1 cellular context compared by ENCODE assay signal in genomic region chr6:31736768-31737314, GRCh38.
A peak's percentile ranks its signal among the peaks of the same experiment; 100 is the strongest.
TF ChIP-seq lines count a peak whose summit lies in the region.

No MANE protein-coding gene starts in this region.

TF ChIP-seq in K562, 482 proteins besides CTCF, POLR2A, EP300 and RAD21 (continued from another document):
- TF ChIP-seq CREB3 (tag; conservative IDR thresholded peaks at IDR 0.05; ENCODE audit: low read depth) (peak; percentile 59; the same call in 1 of the 2 replicates), CXXC5 (CRISPR knock-in tag; IDR thresholded peaks at IDR 0.05) (no peak; the same call in 1 of the 2 replicates), IRF2 (CRISPR knock-in tag; IDR thresholded peaks at IDR 0.05) (no peak), CAMTA2 (CRISPR knock-in tag; conservative IDR thresholded peaks at IDR 0.05) (no peak), MTA1 (IDR thresholded peaks at IDR 0.05; ENCODE audit: borderline replicate concordance) (no peak), THRB (CRISPR knock-in tag; conservative IDR thresholded peaks at IDR 0.05) (0 out of 2 replicates have a peak, but pooled peaks have one; percentile 14), ETS1 (conservative IDR thresholded peaks at IDR 0.05; ENCODE audit: control insufficient read depth, low read depth, low read length) (no peak), SRSF9 (IDR thresholded peaks at IDR 0.05; ENCODE audit: borderline replicate concordance, low read depth, low read length) (no peak), ZC3H4 (CRISPR knock-in tag; IDR thresholded peaks at IDR 0.05; ENCODE audit: borderline replicate concordance) (no peak), POLR2H (tag; IDR thresholded peaks at IDR 0.05; ENCODE audit: low read depth) (no peak), ZNF324 (CRISPR knock-in tag; IDR thresholded peaks at IDR 0.05) (no peak; the same call in 1 of the 2 replicates), AFF1 (IDR thresholded peaks at IDR 0.05; ENCODE audit: low read depth in 1 of 2, partially characterized antibody in 2 of 2) (no peak), ZNF282 (CRISPR knock-in tag; IDR thresholded peaks at IDR 0.05) (no peak), PTRF (tag; IDR thresholded peaks at IDR 0.05) (peak; percentile 9; the same call in 1 of the 2 replicates), KHSRP (IDR thresholded peaks at IDR 0.05) (no peak), PURB (CRISPR knock-in tag; IDR thresholded peaks at IDR 0.05; ENCODE audit: low read depth) (no peak), E2F1 (CRISPR knock-in tag; IDR thresholded peaks at IDR 0.05) (no peak; the same call in 1 of the 2 replicates), ZC3H8 (IDR thresholded peaks at IDR 0.05) (no peak), ETV6 (IDR thresholded peaks at IDR 0.05; ENCODE audit: borderline replicate concordance in 1 of 2, low read depth in 2 of 2, low read length in 1 of 2) (no peak), ETV6 (CRISPR knock-in tag; IDR thresholded peaks at IDR 0.05; ENCODE audit: borderline replicate concordance) (0 out of 2 replicates have a peak, but pooled peaks have one; percentile 46), ZNF354B (CRISPR knock-in tag; IDR thresholded peaks at IDR 0.05) (no peak), CHCHD3 (CRISPR knock-in tag; IDR thresholded peaks at IDR 0.05) (no peak), HOXB6 (CRISPR knock-in tag; IDR thresholded peaks at IDR 0.05; ENCODE audit: borderline replicate concordance) (no peak), POU5F1 (IDR thresholded peaks at IDR 0.05; ENCODE audit: borderline replicate concordance, low read depth, low read length, partially characterized antibody) (no peak), RBM22 (IDR thresholded peaks at IDR 0.05; ENCODE audit: low read depth, low read length, poor library complexity, severe bottlenecking) (no peak), ZKSCAN1 (IDR thresholded peaks at IDR 0.05; ENCODE audit: low read depth, low read length) (peak; percentile 8; the same call in 1 of the 2 replicates), BRD4 (IDR thresholded peaks at IDR 0.05) (no peak), ILK (tag; IDR thresholded peaks at IDR 0.05; ENCODE audit: borderline replicate concordance, low read depth) (peak; percentile 68; the same call in 1 of the 2 replicates), ZNF79 (CRISPR knock-in tag; IDR thresholded peaks at IDR 0.05; ENCODE audit: low read depth) (0 out of 2 replicates have a peak, but pooled peaks have one; percentile 22), NCOA4 (IDR thresholded peaks at IDR 0.05; ENCODE audit: partially characterized antibody) (no peak), FOXP4 (CRISPR knock-in tag; IDR thresholded peaks at IDR 0.05; ENCODE audit: borderline replicate concordance) (peak; percentile 78; the same call in 1 of the 2 replicates), ERF (CRISPR knock-in tag; IDR thresholded peaks at IDR 0.05) (no peak; the same call in 1 of the 2 replicates), ARID2 (IDR thresholded peaks at IDR 0.05) (no peak), GATA2 (CRISPR knock-in tag; IDR thresholded peaks at IDR 0.05) (no peak), THAP12 (CRISPR knock-in tag; IDR thresholded peaks at IDR 0.05) (peak; percentile 77; the same call in 1 of the 2 replicates), XRCC3 (IDR thresholded peaks at IDR 0.05) (no peak), MYNN (IDR thresholded peaks at IDR 0.05) (no peak), MYNN (CRISPR knock-in tag; IDR thresholded peaks at IDR 0.05) (no peak), ZNF76 (CRISPR knock-in tag; IDR thresholded peaks at IDR 0.05; ENCODE audit: borderline replicate concordance) (0 out of 2 replicates have a peak, but pooled peaks have one; percentile 39), FOXP1 (CRISPR knock-in tag; IDR thresholded peaks at IDR 0.05) (peak; percentile 71), ZNF280A (IDR thresholded peaks at IDR 0.05; ENCODE audit: low read depth, partially characterized antibody) (no peak), CHD4 (IDR thresholded peaks at IDR 0.05; ENCODE audit: insufficient read depth, insufficient replicate concordance, low read depth, low read length, poor library complexity, severe bottlenecking) (peak; percentile 90), MLX (CRISPR knock-in tag; conservative IDR thresholded peaks at IDR 0.05) (peak; percentile 85 to 90; a peak in 2 of 4 replicates), TEAD1 (CRISPR knock-in tag; IDR thresholded peaks at IDR 0.05) (peak; percentile 9 to 69; a peak in 2 of 4 replicates)
